Comparison of ENCODE assay signal across 1 cellular context in genomic region chr13:49443689-49444516, GRCh38.
A peak's percentile ranks its signal among the peaks of the same experiment; 100 is the strongest.
TF ChIP-seq lines count a peak whose summit lies in the region.

Gene CAB39L (minus strand): TSS chr13:49444064. CDS start chr13:49382910, 61,154 bp downstream.
Gene SETDB2 (plus strand): TSS chr13:49444274. CDS start chr13:49451894, 7,620 bp downstream.

TF ChIP-seq in GM12878, 131 proteins besides CTCF, POLR2A, EP300 and RAD21 (continued from another document and continues in another):
- peak; percentile 99 for TF ChIP-seq CHD2 (IDR thresholded peaks at IDR 0.05; ENCODE audit: borderline replicate concordance, low read depth, low read length)
- no peak for TF ChIP-seq E2F8 (IDR thresholded peaks at IDR 0.05; ENCODE audit: low read depth, partially characterized antibody)
- TF ChIP-seq STAT3 (IDR thresholded peaks at IDR 0.05; ENCODE audit: low read depth, low read length): no peak
- no peak for TF ChIP-seq MTA3 (IDR thresholded peaks at IDR 0.05; ENCODE audit: borderline replicate concordance, low read length)
- TF ChIP-seq HSF1 (IDR thresholded peaks at IDR 0.05; ENCODE audit: low read depth, low read length): no peak
- no peak for TF ChIP-seq FOS (IDR thresholded peaks at IDR 0.05; ENCODE audit: borderline replicate concordance, extremely low read depth, insufficient read length)
- 0 out of 2 replicates have a peak, but pooled peaks have one; percentile 32 for TF ChIP-seq LARP7 (IDR thresholded peaks at IDR 0.05)
- TF ChIP-seq POLR2AphosphoS2 (IDR thresholded peaks at IDR 0.05; ENCODE audit: low read depth, low read length): 0 out of 2 replicates have a peak, but pooled peaks have one; percentile 67
- TF ChIP-seq ATF2 (IDR thresholded peaks at IDR 0.05; ENCODE audit: low read length): no peak
- TF ChIP-seq MEF2A (IDR thresholded peaks at IDR 0.05; ENCODE audit: insufficient read depth, low read depth, low read length): no peak
- TF ChIP-seq NBN (IDR thresholded peaks at IDR 0.05): no peak; the same call in none of the 2 replicates
- TF ChIP-seq ZNF592 (IDR thresholded peaks at IDR 0.05): peak; percentile 100
- TF ChIP-seq RAD51 (IDR thresholded peaks at IDR 0.05): 0 out of 2 replicates have a peak, but pooled peaks have one; percentile 15
- no peak for TF ChIP-seq ZNF217 (IDR thresholded peaks at IDR 0.05)
- TF ChIP-seq USF2 (IDR thresholded peaks at IDR 0.05; ENCODE audit: borderline replicate concordance, low read depth, low read length): no peak
- peak; percentile 95 for TF ChIP-seq NR2C1 (IDR thresholded peaks at IDR 0.05)
- TF ChIP-seq GATAD2B (conservative IDR thresholded peaks at IDR 0.05; ENCODE audit: low read depth): peak; percentile 62; the same call in 1 of the 2 replicates
- peak; percentile 31; the same call in 1 of the 2 replicates for TF ChIP-seq STAT1 (conservative IDR thresholded peaks at IDR 0.05)
- peak; percentile 72 for TF ChIP-seq PML (IDR thresholded peaks at IDR 0.05; ENCODE audit: low read length)
- peak; percentile 82 for TF ChIP-seq SIX5 (IDR thresholded peaks at IDR 0.05; ENCODE audit: low read depth, low read length, severe bottlenecking)
- no peak for TF ChIP-seq ZBTB11 (CRISPR knock-in tag; IDR thresholded peaks at IDR 0.05)
- TF ChIP-seq WRNIP1 (IDR thresholded peaks at IDR 0.05; ENCODE audit: borderline replicate concordance, low read depth, low read length): no peak
- TF ChIP-seq CREB1 (IDR thresholded peaks at IDR 0.05; ENCODE audit: low read depth): peak; percentile 89
- no peak for TF ChIP-seq FOXK2 (IDR thresholded peaks at IDR 0.05)
- TF ChIP-seq ZBTB4 (CRISPR knock-in tag; IDR thresholded peaks at IDR 0.05): no peak
- peak; percentile 47; the same call in 1 of the 2 replicates for TF ChIP-seq E2F4 (IDR thresholded peaks at IDR 0.05; ENCODE audit: low read depth, low read length)
- no peak for TF ChIP-seq REST (IDR thresholded peaks at IDR 0.05; ENCODE audit: low read depth, low read length)
- TF ChIP-seq CEBPB (IDR thresholded peaks at IDR 0.05; ENCODE audit: borderline replicate concordance in 1 of 2, low read depth in 2 of 2, low read length in 2 of 2): no peak
- TF ChIP-seq HDAC6 (IDR thresholded peaks at IDR 0.05; ENCODE audit: unreplicated experiment): no peak
- TF ChIP-seq SPI1 (IDR thresholded peaks at IDR 0.05; ENCODE audit: borderline replicate concordance, insufficient read depth, low read depth, low read length): 0 out of 2 replicates have a peak, but pooled peaks have one; percentile 10
- TF ChIP-seq HDAC2 (IDR thresholded peaks at IDR 0.05): no peak
- TF ChIP-seq BMI1 (IDR thresholded peaks at IDR 0.05; ENCODE audit: borderline replicate concordance): no peak
- TF ChIP-seq KDM1A (IDR thresholded peaks at IDR 0.05; ENCODE audit: borderline replicate concordance): no peak
- TF ChIP-seq ATF7 (IDR thresholded peaks at IDR 0.05; ENCODE audit: low read depth): peak; percentile 48
- peak; percentile 42; the same call in 1 of the 2 replicates for TF ChIP-seq DPF2 (IDR thresholded peaks at IDR 0.05)
